7 cellular contexts compared by ENCODE assay signal in the genomic region with DNA sequence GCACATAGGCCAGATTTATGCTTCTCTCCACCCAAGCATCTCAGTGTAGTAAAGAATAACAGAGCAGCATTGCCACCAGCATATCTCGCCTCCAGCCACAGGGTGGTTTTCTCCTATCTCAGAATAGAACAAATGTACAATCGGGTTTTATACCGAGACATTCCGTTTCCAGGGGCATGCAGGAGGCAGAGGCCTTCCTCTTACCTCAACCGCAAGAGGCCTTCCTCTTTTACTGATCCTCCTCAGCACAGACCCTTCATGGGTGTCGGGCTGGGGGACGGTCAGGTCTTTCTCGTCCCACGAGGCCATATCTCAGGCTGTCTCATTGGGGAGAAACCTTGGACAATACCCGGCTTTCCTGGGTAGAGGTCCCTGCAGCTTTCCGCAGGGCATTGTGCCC. TPM values are rescaled to one million over a fixed set of nuclear protein-coding genes. Genes with fewer than 3 reads are reported as not detected.
DNase-seq lines count a peak whose midpoint lies in the region; ATAC-seq and TF ChIP-seq lines count a peak whose summit lies in the region.
"Not testable (repeated sequence)": the region's sequence is repeated elsewhere in the genome, so short reads cannot be mapped to it uniquely, and the experiment has no call there.

No MANE protein-coding gene starts in this region.

- not testable (repeated sequence) for H3K9me3 Mint-ChIP-seq in CD8-positive, alpha-beta memory T cell; activated T-helper 17 cell treated with anti-CD3 and anti-CD28 coated beads, Interleukin-2, amount 50 U/mL, for 72 hours; endothelial cell (ENCODE audit: unreplicated experiment)

- H3K4me2 ChIP-seq in OCI-LY1 (ENCODE audit: low read length): peak overlapping the region; percentile 48; the same call in 1 of the 2 replicates

- ATAC-seq in activated T-helper 17 cell treated with anti-CD3 and anti-CD28 coated beads, Interleukin-2, amount 50 U/mL, for 72 hours (replicated peaks): not testable (repeated sequence)

- H3K27ac Mint-ChIP-seq in CD8-positive, alpha-beta memory T cell: peak overlapping the region in 5 of 8 donors; percentile 9 to 59 (median 36)
- peak overlapping the region; percentile 25 for H3K27ac Mint-ChIP-seq in activated T-helper 17 cell treated with anti-CD3 and anti-CD28 coated beads, Interleukin-2, amount 50 U/mL, for 72 hours
- peak overlapping the region; percentile 46 for H3K27ac Mint-ChIP-seq in endothelial cell (ENCODE audit: unreplicated experiment)

- H3K9me2 ChIP-seq in OCI-LY1 (ENCODE audit: low read depth, low read length): not testable (repeated sequence)

- not testable (repeated sequence) for H3K9ac ChIP-seq in OCI-LY1 (ENCODE audit: low read length)

- TF ChIP-seq CTCF in OCI-LY1 (IDR thresholded peaks at IDR 0.05; ENCODE audit: low read length); endothelial cell (IDR thresholded peaks at IDR 0.05; ENCODE audit: unreplicated experiment); neutrophil (IDR thresholded peaks at IDR 0.05): not testable (repeated sequence)

- H3K4me1 Mint-ChIP-seq in CD8-positive, alpha-beta memory T cell: peaks cover 76 to 89% (median 87%) of the 10 kb centered on the region in 3 donors
- peaks cover 48% of the 10 kb centered on the region for H3K4me1 Mint-ChIP-seq in activated T-helper 17 cell treated with anti-CD3 and anti-CD28 coated beads, Interleukin-2, amount 50 U/mL, for 72 hours
- peaks cover 19% of the 10 kb centered on the region for H3K4me1 Mint-ChIP-seq in endothelial cell (ENCODE audit: unreplicated experiment)

- peaks cover 0 to 50% (median 0%) of the 10 kb centered on the region in 3 donors for H3K36me3 Mint-ChIP-seq in CD8-positive, alpha-beta memory T cell
- peaks cover 67% of the 10 kb centered on the region for H3K36me3 Mint-ChIP-seq in activated T-helper 17 cell treated with anti-CD3 and anti-CD28 coated beads, Interleukin-2, amount 50 U/mL, for 72 hours (ENCODE audit: low read depth)
- H3K36me3 Mint-ChIP-seq in endothelial cell (ENCODE audit: low read depth, unreplicated experiment): not testable (repeated sequence)

- H3K9me3 ChIP-seq in CD8-positive, alpha-beta memory T cell (ENCODE audit: low read length); OCI-LY1 (ENCODE audit: low read length); neutrophil: not testable (repeated sequence)

- peaks cover 66% of the 10 kb centered on the region for H3K4me1 ChIP-seq in CD8-positive, alpha-beta memory T cell (ENCODE audit: insufficient read depth, low read length)
- H3K4me1 ChIP-seq in OCI-LY1 (ENCODE audit: insufficient read depth, low read length, severe bottlenecking) (peaks cover 53% of the 10 kb centered on the region), neutrophil (ENCODE audit: control insufficient read depth in 1 of 2, insufficient read depth in 1 of 2, low read depth in 1 of 2, low read length in 1 of 2) (peaks cover 30 to 35% of the 10 kb centered on the region in 2 experiments)

- H3K4me3 Mint-ChIP-seq in CD8-positive, alpha-beta memory T cell: peak overlapping the region in 5 of 7 donors; percentile 3 to 63 (median 13)
- peak overlapping the region; percentile 2 for H3K4me3 Mint-ChIP-seq in activated T-helper 17 cell treated with anti-CD3 and anti-CD28 coated beads, Interleukin-2, amount 50 U/mL, for 72 hours
- H3K4me3 Mint-ChIP-seq in endothelial cell (ENCODE audit: unreplicated experiment): not testable (repeated sequence)

- POLR2A ChIA-PET in CD8-positive, alpha-beta memory T cell (lab: Charles Lee): not testable (repeated sequence)

- H3K79me2 ChIP-seq in OCI-LY1 (ENCODE audit: insufficient read depth, low read length): peaks cover 80% of the 10 kb centered on the region

- H3K27me3 Mint-ChIP-seq in CD8-positive, alpha-beta memory T cell; activated T-helper 17 cell treated with anti-CD3 and anti-CD28 coated beads, Interleukin-2, amount 50 U/mL, for 72 hours; endothelial cell (ENCODE audit: unreplicated experiment): not testable (repeated sequence)

- H4K20me1 ChIP-seq in OCI-LY1 (ENCODE audit: insufficient read depth, low read length): not testable (repeated sequence)

- H3K36me3 ChIP-seq in CD8-positive, alpha-beta memory T cell (ENCODE audit: insufficient read depth, low read length); OCI-LY1 (ENCODE audit: insufficient read depth, low read length); neutrophil: not testable (repeated sequence)

- not testable (repeated sequence) for H3K4me3 ChIP-seq in CD8-positive, alpha-beta memory T cell (ENCODE audit: low read length); OCI-LY1 (ENCODE audit: low read depth, low read length, poor library complexity, severe bottlenecking)
- peak overlapping the region in 1 of 2 experiments; percentile 20 for H3K4me3 ChIP-seq in neutrophil (ENCODE audit: low read depth in 1 of 2, low read length in 1 of 2)

- CTCF ChIA-PET in CD8-positive, alpha-beta memory T cell (lab: Charles Lee): not testable (repeated sequence)

- not testable (repeated sequence) for H2AFZ ChIP-seq in OCI-LY1 (ENCODE audit: low read length)

- H3K27ac ChIP-seq in CD8-positive, alpha-beta memory T cell (ENCODE audit: low read depth, low read length): not testable (repeated sequence)
- H3K27ac ChIP-seq in OCI-LY1 (ENCODE audit: low read depth, low read length, poor library complexity, severe bottlenecking) (peak overlapping the region; percentile 57), neutrophil (peak overlapping the region; percentile 71)

- DNase-seq in CD8-positive, alpha-beta memory T cell; endothelial cell (ENCODE audit: low spot score): not testable (repeated sequence)
- DNase-seq in KG1 (lab: John Stamatoyannopoulos, UW) (peak; percentile 30), UCSD-AML1 (lab: John Stamatoyannopoulos, UW; ENCODE audit: unreplicated experiment) (peak; percentile 16)

- not testable (repeated sequence) for H3K27me3 ChIP-seq in CD8-positive, alpha-beta memory T cell (ENCODE audit: insufficient read depth, low read length, poor library complexity, severe bottlenecking); OCI-LY1 (ENCODE audit: insufficient read depth, low read length); neutrophil

- not testable (repeated sequence) for H3F3A ChIP-seq in OCI-LY1 (ENCODE audit: insufficient read depth, low read length)

RNA-seq across cellular contexts. Expression of gene PPHLN1, which starts 4.1 kb away (rescaled TPM):
- total RNA-seq in CD8-positive, alpha-beta memory T cell: 10 to 100 TPM; 75.8 to 76.3 TPM
- 151 TPM for polyA plus RNA-seq in CD8-positive, alpha-beta memory T cell
- 10 to 100 TPM; 77.0 to 94.0 TPM for total RNA-seq in activated T-helper 17 cell treated with anti-CD3 and anti-CD28 coated beads, Interleukin-2, amount 50 U/mL, for 72 hours
- 50.3 TPM for total RNA-seq in endothelial cell (ENCODE audit: unreplicated experiment)

RNA-seq across cellular contexts. Expression of gene ZCRB1, which starts 4.2 kb away (rescaled TPM):
- 10 to 100 TPM; 78.1 to 79.9 TPM for total RNA-seq in CD8-positive, alpha-beta memory T cell
- 89.1 TPM for polyA plus RNA-seq in CD8-positive, alpha-beta memory T cell
- 10 to 100 TPM; 60.6 to 69.4 TPM for total RNA-seq in activated T-helper 17 cell treated with anti-CD3 and anti-CD28 coated beads, Interleukin-2, amount 50 U/mL, for 72 hours
- 31.5 TPM for total RNA-seq in endothelial cell (ENCODE audit: unreplicated experiment)
